Comparison of ENCODE assay signal across 37 cellular contexts in genomic region chr19:39086401-39086800, GRCh38. TPM values are rescaled to one million over a fixed set of nuclear protein-coding genes. Genes with fewer than 3 reads are reported as not detected.
"Had no signal": no experiment of that assay in that cellular context is flagged by ENCODE, and none has a peak within 500 bp of the region (broad histone marks: within the 10 kb centered on the region; RNA-seq: fewer than 3 reads in every experiment).

No MANE protein-coding gene starts in this region.

- H3K9me3 ChIP-seq: MG63 had no signal

- DNase-seq: Karpas-422, Kasumi-1, MG63, MM.1S, MV-4-11, NCI-H1048, NCI-H1092, NCI-H1092 treated with DMSO at 0.1 percent for 48 hours, NCI-H1105, NCI-H1105 treated with DMSO at 0.1 percent for 48 hours, NCI-H1417, NCI-H1417 treated with DMSO at 0.1 percent for 48 hours, NCI-H1436, NCI-H1436 treated with DMSO at 0.1 percent for 48 hours, NCI-H146, NCI-H1694, NCI-H1694 treated with DMSO at 0.1 percent for 48 hours, NCI-H187, NCI-H187 treated with DMSO at 0.1 percent for 48 hours, NCI-H1930, NCI-H2029, NCI-H2029 treated with DMSO at 0.1 percent for 48 hours, NCI-H2081, NCI-H2081 treated with DMSO at 0.1 percent for 48 hours, NCI-H2107, NCI-H2171, NCI-H2171 treated with DMSO at 0.1 percent for 48 hours, NCI-H2227 treated with DMSO at 0.1 percent for 48 hours, NCI-H226, NCI-H345, NCI-H446, NCI-H446 treated with DMSO at 0.1 percent for 48 hours, NCI-H510A, NCI-H510A treated with DMSO at 0.1 percent for 48 hours, NCI-H524, NCI-H524 treated with DMSO at 0.1 percent for 48 hours had no signal

- H3K4me3 ChIP-seq: MG63 had no signal

- H3K36me3 ChIP-seq: MG63 had no signal

RNA-seq across cellular contexts. Expression of gene ACP7, which starts 2.2 kb away (rescaled TPM):
- total RNA-seq: MCF 10A had no signal
